ENCODE assay signal across 1 cellular context in genomic region chr1:214123061-214123784, GRCh38.
TF ChIP-seq lines count a peak whose summit lies in the region.

No MANE protein-coding gene starts in this region.

TF ChIP-seq in HepG2, 621 proteins besides CTCF, POLR2A, EP300 and RAD21 (continued from another document and continues in another):
- TF ChIP-seq TFDP1 (CRISPR knock-in tag; IDR thresholded peaks at IDR 0.05; ENCODE audit: borderline replicate concordance) (no peak), SMC3 (IDR thresholded peaks at IDR 0.05; ENCODE audit: low read length) (peak; percentile 99), PLSCR1 (CRISPR knock-in tag; IDR thresholded peaks at IDR 0.05; ENCODE audit: borderline replicate concordance) (no peak), ZBTB43 (CRISPR knock-in tag; conservative IDR thresholded peaks at IDR 0.05) (peak; percentile 52; the same call in 1 of the 2 replicates), POGZ (CRISPR knock-in tag; IDR thresholded peaks at IDR 0.05) (peak; percentile 74), ZNF275 (CRISPR knock-in tag; IDR thresholded peaks at IDR 0.05; ENCODE audit: borderline replicate concordance) (no peak), CBFB (CRISPR knock-in tag; IDR thresholded peaks at IDR 0.05) (0 out of 2 replicates have a peak, but pooled peaks have one; percentile 19), ZEB1 (IDR thresholded peaks at IDR 0.05; ENCODE audit: insufficient replicate concordance, low read depth) (peak; percentile 18), ELF3 (CRISPR knock-in tag; IDR thresholded peaks at IDR 0.05) (peak; percentile 81), SNAPC5 (CRISPR knock-in tag; IDR thresholded peaks at IDR 0.05; ENCODE audit: borderline replicate concordance) (no peak), NFAT5 (CRISPR knock-in tag; IDR thresholded peaks at IDR 0.05) (no peak), KMT2A (CRISPR knock-in tag; IDR thresholded peaks at IDR 0.05) (0 out of 2 replicates have a peak, but pooled peaks have one; percentile 20), MXD4 (CRISPR knock-in tag; IDR thresholded peaks at IDR 0.05) (no peak), FOXP4 (CRISPR knock-in tag; IDR thresholded peaks at IDR 0.05) (peak; percentile 74), CREB3 (CRISPR knock-in tag; IDR thresholded peaks at IDR 0.05) (no peak), ZNF17 (CRISPR knock-in tag; IDR thresholded peaks at IDR 0.05) (no peak), MTERF4 (CRISPR knock-in tag; IDR thresholded peaks at IDR 0.05) (no peak), ATF3 (CRISPR knock-in tag; IDR thresholded peaks at IDR 0.05) (peak; percentile 28; the same call in 1 of the 2 replicates), ZNF331 (CRISPR knock-in tag; IDR thresholded peaks at IDR 0.05) (no peak), ETV5 (CRISPR knock-in tag; IDR thresholded peaks at IDR 0.05; ENCODE audit: borderline replicate concordance) (peak; percentile 45; the same call in 1 of the 2 replicates), HDAC2 (CRISPR knock-in tag; IDR thresholded peaks at IDR 0.05) (0 out of 2 replicates have a peak, but pooled peaks have one; percentile 31), MXI1 (IDR thresholded peaks at IDR 0.05; ENCODE audit: borderline replicate concordance, low read depth, low read length) (0 out of 3 replicates have a peak, but pooled peaks have one; percentile 20), FOXK2 (IDR thresholded peaks at IDR 0.05) (no peak), ZNF430 (CRISPR knock-in tag; IDR thresholded peaks at IDR 0.05) (no peak), TBL1XR1 (IDR thresholded peaks at IDR 0.05; ENCODE audit: borderline replicate concordance, low read length, partially characterized antibody) (no peak), MAFK (conservative IDR thresholded peaks at IDR 0.05 in 1 of 2, IDR thresholded peaks at IDR 0.05 in 1 of 2; ENCODE audit: low read length in 2 of 2) (peak; percentile 98), JUN (CRISPR knock-in tag; IDR thresholded peaks at IDR 0.05) (peak; percentile 56; the same call in 1 of the 2 replicates), ZBTB20 (CRISPR knock-in tag; IDR thresholded peaks at IDR 0.05; ENCODE audit: borderline replicate concordance, low read depth) (no peak), ZNF816 (CRISPR knock-in tag; IDR thresholded peaks at IDR 0.05; ENCODE audit: borderline replicate concordance) (0 out of 2 replicates have a peak, but pooled peaks have one; percentile 39), ISX (CRISPR knock-in tag; conservative IDR thresholded peaks at IDR 0.05) (no peak), RARA (CRISPR knock-in tag; IDR thresholded peaks at IDR 0.05) (0 out of 2 replicates have a peak, but pooled peaks have one; percentile 21), TAF1 (CRISPR knock-in tag; IDR thresholded peaks at IDR 0.05) (no peak), HOXA5 (CRISPR knock-in tag; IDR thresholded peaks at IDR 0.05) (peak; percentile 56; the same call in 1 of the 2 replicates), PRMT3 (CRISPR knock-in tag; IDR thresholded peaks at IDR 0.05; ENCODE audit: borderline replicate concordance, low read depth) (no peak), BRF2 (CRISPR knock-in tag; IDR thresholded peaks at IDR 0.05) (no peak), CSRNP2 (CRISPR knock-in tag; conservative IDR thresholded peaks at IDR 0.05; ENCODE audit: low read depth) (no peak), DRAP1 (CRISPR knock-in tag; IDR thresholded peaks at IDR 0.05) (no peak; the same call in 1 of the 2 replicates), PITX1 (CRISPR knock-in tag; IDR thresholded peaks at IDR 0.05) (0 out of 2 replicates have a peak, but pooled peaks have one; percentile 29), ZBTB46 (CRISPR knock-in tag; IDR thresholded peaks at IDR 0.05; ENCODE audit: borderline replicate concordance) (no peak)
